Comparison of ENCODE assay signal across 2 cellular contexts in genomic region chr15:90836296-90836871, GRCh38.
TF ChIP-seq lines count a peak whose summit lies in the region.

No MANE protein-coding gene starts in this region.

TF ChIP-seq in HEK293, 187 proteins besides CTCF, POLR2A, EP300 and RAD21 (continued from another document and continues in another):
- TF ChIP-seq ZNF449 (tag by site-specific recombination; IDR thresholded peaks at IDR 0.05) (no peak), ZBTB6 (tag by site-specific recombination; IDR thresholded peaks at IDR 0.05) (no peak), ZNF48 (tag by site-specific recombination; IDR thresholded peaks at IDR 0.05) (no peak), HOXA7 (CRISPR knock-in tag; IDR thresholded peaks at IDR 0.05; ENCODE audit: borderline replicate concordance) (no peak), ZNF548 (tag by site-specific recombination; IDR thresholded peaks at IDR 0.05) (no peak), SETDB1 (IDR thresholded peaks at IDR 0.05; ENCODE audit: insufficient read length, low read length) (no peak), ZBTB17 (tag by site-specific recombination; IDR thresholded peaks at IDR 0.05) (no peak), ZNF335 (tag by site-specific recombination; conservative IDR thresholded peaks at IDR 0.05) (peak; percentile 58), GLIS1 (tag by site-specific recombination; IDR thresholded peaks at IDR 0.05) (peak; percentile 85), PRDM1 (tag by site-specific recombination; IDR thresholded peaks at IDR 0.05) (peak; percentile 28; the same call in 1 of the 2 replicates), ZNF571 (tag by site-specific recombination; IDR thresholded peaks at IDR 0.05) (no peak), ZNF529 (tag by site-specific recombination; IDR thresholded peaks at IDR 0.05; ENCODE audit: insufficient replicate concordance) (no peak), ZNF776 (tag by site-specific recombination; IDR thresholded peaks at IDR 0.05; ENCODE audit: borderline replicate concordance) (no peak), ZBTB20 (tag by site-specific recombination; IDR thresholded peaks at IDR 0.05) (0 out of 2 replicates have a peak, but pooled peaks have one; percentile 15), ZNF169 (tag by site-specific recombination; IDR thresholded peaks at IDR 0.05) (no peak), KLF7 (tag by site-specific recombination; IDR thresholded peaks at IDR 0.05; ENCODE audit: borderline replicate concordance) (no peak), ZNF37A (tag by site-specific recombination; IDR thresholded peaks at IDR 0.05) (no peak), ZSCAN4 (tag by site-specific recombination; IDR thresholded peaks at IDR 0.05) (peak; percentile 42; the same call in 1 of the 2 replicates), ZEB2 (tag by site-specific recombination; IDR thresholded peaks at IDR 0.05) (peak; percentile 78), ZNF24 (tag by site-specific recombination; IDR thresholded peaks at IDR 0.05) (0 out of 2 replicates have a peak, but pooled peaks have one; percentile 35), ZIC2 (tag by site-specific recombination; IDR thresholded peaks at IDR 0.05) (peak; percentile 65)
- TF ChIP-seq, protein P1, sequence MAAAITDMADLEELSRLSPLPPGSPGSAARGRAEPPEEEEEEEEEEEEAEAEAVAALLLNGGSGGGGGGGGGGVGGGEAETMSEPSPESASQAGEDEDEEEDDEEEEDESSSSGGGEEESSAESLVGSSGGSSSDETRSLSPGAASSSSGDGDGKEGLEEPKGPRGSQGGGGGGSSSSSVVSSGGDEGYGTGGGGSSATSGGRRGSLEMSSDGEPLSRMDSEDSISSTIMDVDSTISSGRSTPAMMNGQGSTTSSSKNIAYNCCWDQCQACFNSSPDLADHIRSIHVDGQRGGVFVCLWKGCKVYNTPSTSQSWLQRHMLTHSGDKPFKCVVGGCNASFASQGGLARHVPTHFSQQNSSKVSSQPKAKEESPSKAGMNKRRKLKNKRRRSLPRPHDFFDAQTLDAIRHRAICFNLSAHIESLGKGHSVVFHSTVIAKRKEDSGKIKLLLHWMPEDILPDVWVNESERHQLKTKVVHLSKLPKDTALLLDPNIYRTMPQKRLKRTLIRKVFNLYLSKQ (tag by site-specific recombination; IDR thresholded peaks at IDR 0.05; ENCODE audit: borderline replicate concordance) = no peak
- TF ChIP-seq, protein P2, sequence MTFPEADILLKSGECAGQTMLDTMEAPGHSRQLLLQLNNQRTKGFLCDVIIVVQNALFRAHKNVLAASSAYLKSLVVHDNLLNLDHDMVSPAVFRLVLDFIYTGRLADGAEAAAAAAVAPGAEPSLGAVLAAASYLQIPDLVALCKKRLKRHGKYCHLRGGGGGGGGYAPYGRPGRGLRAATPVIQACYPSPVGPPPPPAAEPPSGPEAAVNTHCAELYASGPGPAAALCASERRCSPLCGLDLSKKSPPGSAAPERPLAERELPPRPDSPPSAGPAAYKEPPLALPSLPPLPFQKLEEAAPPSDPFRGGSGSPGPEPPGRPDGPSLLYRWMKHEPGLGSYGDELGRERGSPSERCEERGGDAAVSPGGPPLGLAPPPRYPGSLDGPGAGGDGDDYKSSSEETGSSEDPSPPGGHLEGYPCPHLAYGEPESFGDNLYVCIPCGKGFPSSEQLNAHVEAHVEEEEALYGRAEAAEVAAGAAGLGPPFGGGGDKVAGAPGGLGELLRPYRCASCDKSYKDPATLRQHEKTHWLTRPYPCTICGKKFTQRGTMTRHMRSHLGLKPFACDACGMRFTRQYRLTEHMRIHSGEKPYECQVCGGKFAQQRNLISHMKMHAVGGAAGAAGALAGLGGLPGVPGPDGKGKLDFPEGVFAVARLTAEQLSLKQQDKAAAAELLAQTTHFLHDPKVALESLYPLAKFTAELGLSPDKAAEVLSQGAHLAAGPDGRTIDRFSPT (tag by site-specific recombination; IDR thresholded peaks at IDR 0.05) = no peak
- TF ChIP-seq, protein P3, sequence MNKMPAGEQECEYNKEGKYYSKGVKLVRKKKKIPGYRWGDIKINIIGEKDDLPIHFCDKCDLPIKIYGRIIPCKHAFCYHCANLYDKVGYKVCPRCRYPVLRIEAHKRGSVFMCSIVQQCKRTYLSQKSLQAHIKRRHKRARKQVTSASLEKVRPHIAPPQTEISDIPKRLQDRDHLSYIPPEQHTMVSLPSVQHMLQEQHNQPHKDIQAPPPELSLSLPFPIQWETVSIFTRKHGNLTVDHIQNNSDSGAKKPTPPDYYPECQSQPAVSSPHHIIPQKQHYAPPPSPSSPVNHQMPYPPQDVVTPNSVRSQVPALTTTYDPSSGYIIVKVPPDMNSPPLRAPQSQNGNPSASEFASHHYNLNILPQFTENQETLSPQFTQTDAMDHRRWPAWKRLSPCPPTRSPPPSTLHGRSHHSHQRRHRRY (tag by site-specific recombination; IDR thresholded peaks at IDR 0.05) = no peak

TF ChIP-seq in HepG2, 621 proteins besides CTCF, POLR2A, EP300 and RAD21 (continued from another document and continues in another):
- TF ChIP-seq MNT (IDR thresholded peaks at IDR 0.05) (no peak), ZFP36L2 (CRISPR knock-in tag; IDR thresholded peaks at IDR 0.05) (no peak), MTF2 (CRISPR knock-in tag; IDR thresholded peaks at IDR 0.05; ENCODE audit: borderline replicate concordance) (no peak), CREB1 (IDR thresholded peaks at IDR 0.05) (no peak), CREB1 (CRISPR knock-in tag; IDR thresholded peaks at IDR 0.05) (no peak), ZNF143 (CRISPR knock-in tag; IDR thresholded peaks at IDR 0.05) (no peak), ZNF572 (CRISPR knock-in tag; IDR thresholded peaks at IDR 0.05) (no peak), FOSL1 (CRISPR knock-in tag; IDR thresholded peaks at IDR 0.05; ENCODE audit: borderline replicate concordance) (peak; percentile 73), ZNF770 (CRISPR knock-in tag; IDR thresholded peaks at IDR 0.05) (no peak), ZNF18 (CRISPR knock-in tag; IDR thresholded peaks at IDR 0.05; ENCODE audit: insufficient replicate concordance) (no peak), SOX13 (IDR thresholded peaks at IDR 0.05) (no peak), SOX13 (CRISPR knock-in tag; conservative IDR thresholded peaks at IDR 0.05 in 1 of 2, IDR thresholded peaks at IDR 0.05 in 1 of 2) (peak in 1 of 2 experiments; percentile 32; a peak in 1 of 4 replicates), ATM (IDR thresholded peaks at IDR 0.05; ENCODE audit: borderline replicate concordance) (no peak), ZNF446 (CRISPR knock-in tag; IDR thresholded peaks at IDR 0.05) (no peak), SNAPC4 (CRISPR knock-in tag; IDR thresholded peaks at IDR 0.05) (no peak), RFX3 (CRISPR knock-in tag; IDR thresholded peaks at IDR 0.05) (no peak), ZNF230 (CRISPR knock-in tag; IDR thresholded peaks at IDR 0.05) (no peak), MZF1 (CRISPR knock-in tag; IDR thresholded peaks at IDR 0.05; ENCODE audit: borderline replicate concordance) (no peak), ZNF331 (CRISPR knock-in tag; IDR thresholded peaks at IDR 0.05) (no peak), HCFC1 (IDR thresholded peaks at IDR 0.05; ENCODE audit: low read depth, low read length) (no peak), MEIS2 (CRISPR knock-in tag; IDR thresholded peaks at IDR 0.05) (no peak), ZIK1 (CRISPR knock-in tag; IDR thresholded peaks at IDR 0.05; ENCODE audit: borderline replicate concordance, low read depth) (no peak), PHF21A (CRISPR knock-in tag; IDR thresholded peaks at IDR 0.05) (no peak), JUNB (CRISPR knock-in tag; IDR thresholded peaks at IDR 0.05; ENCODE audit: borderline replicate concordance) (no peak), POLR2AphosphoS2 (IDR thresholded peaks at IDR 0.05; ENCODE audit: low read depth, low read length) (no peak)
- TF ChIP-seq, protein P4, sequence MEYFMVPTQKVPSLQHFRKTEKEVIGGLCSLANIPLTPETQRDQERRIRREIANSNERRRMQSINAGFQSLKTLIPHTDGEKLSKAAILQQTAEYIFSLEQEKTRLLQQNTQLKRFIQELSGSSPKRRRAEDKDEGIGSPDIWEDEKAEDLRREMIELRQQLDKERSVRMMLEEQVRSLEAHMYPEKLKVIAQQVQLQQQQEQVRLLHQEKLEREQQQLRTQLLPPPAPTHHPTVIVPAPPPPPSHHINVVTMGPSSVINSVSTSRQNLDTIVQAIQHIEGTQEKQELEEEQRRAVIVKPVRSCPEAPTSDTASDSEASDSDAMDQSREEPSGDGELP (IDR thresholded peaks at IDR 0.05; ENCODE audit: borderline replicate concordance, low read depth) = peak; percentile 82; the same call in 1 of the 2 replicates
- TF ChIP-seq, protein P5, sequence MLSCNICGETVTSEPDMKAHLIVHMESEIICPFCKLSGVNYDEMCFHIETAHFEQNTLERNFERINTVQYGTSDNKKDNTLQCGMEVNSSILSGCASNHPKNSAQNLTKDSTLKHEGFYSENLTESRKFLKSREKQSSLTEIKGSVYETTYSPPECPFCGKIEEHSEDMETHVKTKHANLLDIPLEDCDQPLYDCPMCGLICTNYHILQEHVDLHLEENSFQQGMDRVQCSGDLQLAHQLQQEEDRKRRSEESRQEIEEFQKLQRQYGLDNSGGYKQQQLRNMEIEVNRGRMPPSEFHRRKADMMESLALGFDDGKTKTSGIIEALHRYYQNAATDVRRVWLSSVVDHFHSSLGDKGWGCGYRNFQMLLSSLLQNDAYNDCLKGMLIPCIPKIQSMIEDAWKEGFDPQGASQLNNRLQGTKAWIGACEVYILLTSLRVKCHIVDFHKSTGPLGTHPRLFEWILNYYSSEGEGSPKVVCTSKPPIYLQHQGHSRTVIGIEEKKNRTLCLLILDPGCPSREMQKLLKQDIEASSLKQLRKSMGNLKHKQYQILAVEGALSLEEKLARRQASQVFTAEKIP (CRISPR knock-in tag; IDR thresholded peaks at IDR 0.05; ENCODE audit: borderline replicate concordance) = no peak
